In the genomic region with DNA sequence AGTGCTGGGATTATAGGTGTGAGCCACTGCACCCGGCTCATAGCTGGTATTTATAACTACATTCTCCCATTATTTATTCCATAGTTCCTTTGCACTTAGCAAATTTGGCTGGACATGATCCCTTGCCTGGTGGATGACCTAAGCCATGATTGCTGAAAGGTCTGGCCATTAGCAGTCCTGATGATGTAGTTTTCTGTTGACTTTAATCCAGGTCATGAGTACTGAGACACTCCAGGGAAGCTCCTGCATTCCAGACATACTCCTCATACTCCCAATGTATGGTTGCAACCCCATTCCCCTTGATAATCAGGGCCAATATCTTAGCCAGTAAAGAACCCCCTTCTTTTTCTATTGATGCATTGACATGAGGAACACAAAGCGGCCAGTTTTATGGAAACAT, we compare ENCODE assay signal across 21 cellular contexts. TPM values are rescaled to one million over a fixed set of nuclear protein-coding genes. Genes with fewer than 3 reads are reported as not detected.
A peak's percentile ranks its signal among the peaks of the same experiment; 100 is the strongest.
DNase-seq lines count a peak whose midpoint lies in the region; ATAC-seq and TF ChIP-seq lines count a peak whose summit lies in the region.
"Had no signal": no experiment of that assay in that cellular context is flagged by ENCODE, and none has a peak within 500 bp of the region (broad histone marks: within the 10 kb centered on the region; RNA-seq: fewer than 3 reads in every experiment).

No MANE protein-coding gene starts in this region.

- no peaks in the 10 kb centered on the region for H3K27me3 ChIP-seq in breast epithelium
- H3K27me3 ChIP-seq: adrenal gland had no signal

- H3K4me3 Mint-ChIP-seq in MCF 10A (ENCODE audit: unreplicated experiment) (no peak overlapping the region), immature natural killer cell (no peak overlapping the region)
- H3K4me3 Mint-ChIP-seq: neural crest cell had no signal

- no peaks in the 10 kb centered on the region for H3K4me1 ChIP-seq in breast epithelium
- H3K4me1 ChIP-seq: adrenal gland, prostate gland had no signal

- H3K9me3 ChIP-seq in breast epithelium, result peaks cover 0 to 24% of the 10 kb centered on the region in 2 donors
- H3K9me3 ChIP-seq: adrenal gland, prostate gland had no signal

- peak; percentile 86 for ATAC-seq in SK-N-SH treated with all-trans-retinoic acid at 6 μM for 48 hours
- ATAC-seq: left cardiac atrium had no signal

- H3K27ac ChIP-seq in breast epithelium, result no peak overlapping the region
- H3K27ac ChIP-seq: 22Rv1, adrenal gland, C4-2B, prostate gland had no signal

- CTCF ChIA-PET in MCF 10A (lab: Yijun Ruan, JAX), result interaction anchor here (0.7 to 6.0 kb wide), 6 partner anchors 10 to 694 kb away, joined by 3 to 32 read pairs (median 4); no protein-coding TSS in a partner anchor

- no peaks in the 10 kb centered on the region for H3K36me3 ChIP-seq in breast epithelium
- H3K36me3 ChIP-seq: adrenal gland, prostate gland had no signal

- H3K9me3 Mint-ChIP-seq in MCF 10A (ENCODE audit: unreplicated experiment) (peaks cover 7% of the 10 kb centered on the region), immature natural killer cell (peaks cover 7 to 29% (median 15%) of the 10 kb centered on the region in 6 donors)

- H3K27ac Mint-ChIP-seq in MCF 10A (ENCODE audit: low read depth, unreplicated experiment) (no peak overlapping the region), immature natural killer cell (no peak overlapping the region)
- H3K27ac Mint-ChIP-seq: activated T-helper 2 cell treated with anti-CD3 and anti-CD28 coated beads, Interferon-gamma antibody, Interleukin-2, Interleukin-4, amounts not matched to agents 10 μg/mL and 5 μg/mL and 100 μg/mL, durations not matched to agents 14 hours and 24 hours and 36 hours had no signal

- intact Hi-C loops in MCF 10A (cut with micrococcal nuclease), result loop anchor here (10.0 kb wide), 1 partner anchor 226 kb away; no protein-coding TSS in a partner anchor
- intact Hi-C loops in breast epithelium (cut with DNase I; ENCODE audit: low total_unique reads), result loop anchor here (5.0 to 10.0 kb wide), 2 partner anchors 554 to 739 kb away; no protein-coding TSS in a partner anchor

- no peak overlapping the region for H3K4me3 ChIP-seq in breast epithelium
- H3K4me3 ChIP-seq: adrenal gland, prostate gland had no signal

- H3K4me1 Mint-ChIP-seq in MCF 10A (ENCODE audit: insufficient read depth, unreplicated experiment) (peaks cover 30% of the 10 kb centered on the region), immature natural killer cell (no peaks in the 10 kb centered on the region)

- POLR2A ChIA-PET in MCF 10A (lab: Yijun Ruan, JAX), result interaction anchor here (0.8 kb wide), 1 partner anchor 10 kb away, joined by 3 read pairs; no protein-coding TSS in a partner anchor

- DNase-seq in MCF 10A (ENCODE audit: unreplicated experiment) (peak; percentile 20), breast epithelium (ENCODE audit: low spot score in 2 of 2) (no peak), glomerular visceral epithelial cell (ENCODE audit: extremely low spot score) (peak; percentile 60), DMS 273 treated with DMSO at 0.1 percent for 48 hours (lab: John Stamatoyannopoulos, UW) (no peak), T-helper 9 cell (no peak), immature natural killer cell (no peak), NCI-H524 treated with DMSO at 0.1 percent for 48 hours (lab: John Stamatoyannopoulos, UW) (no peak)
- DNase-seq: activated CD4-positive, alpha-beta T cell treated with anti-CD3 and anti-CD28 coated beads for 48 hours; adrenal gland; effector CD4-positive, alpha-beta T cell; hypothalamus; KBM-7; left cardiac atrium; NCI-H1105; NCI-H526 treated with DMSO at 0.1 percent for 48 hours had no signal

- BruUV-seq in MCF 10A (replicated peaks; lab: Mats Ljungman, UMichigan), result no TSS peak

- H3K27me3 Mint-ChIP-seq in MCF 10A (ENCODE audit: insufficient read depth, unreplicated experiment) (no peaks in the 10 kb centered on the region), immature natural killer cell (ENCODE audit: low read depth in 3 of 3) (peaks cover 2 to 10% (median 4%) of the 10 kb centered on the region in 3 donors)

- no peak for TF ChIP-seq CTCF in MCF 10A (IDR thresholded peaks at IDR 0.05; ENCODE audit: unreplicated experiment)
- no peak for TF ChIP-seq CTCF in breast epithelium (IDR thresholded peaks at IDR 0.05)

- no peaks in the 10 kb centered on the region for H3K36me3 Mint-ChIP-seq in MCF 10A (ENCODE audit: insufficient read depth, unreplicated experiment)
- H3K36me3 Mint-ChIP-seq in immature natural killer cell, result peaks cover 0 to 5% (median 0%) of the 10 kb centered on the region in 3 donors

- no peak for TF ChIP-seq POLR2A in breast epithelium (IDR thresholded peaks at IDR 0.05)

TF ChIP-seq in SK-N-SH treated with all-trans-retinoic acid at 6 μM for 48 hours, 23 proteins besides CTCF, POLR2A, EP300 and RAD21:
- TF ChIP-seq, protein P1, sequence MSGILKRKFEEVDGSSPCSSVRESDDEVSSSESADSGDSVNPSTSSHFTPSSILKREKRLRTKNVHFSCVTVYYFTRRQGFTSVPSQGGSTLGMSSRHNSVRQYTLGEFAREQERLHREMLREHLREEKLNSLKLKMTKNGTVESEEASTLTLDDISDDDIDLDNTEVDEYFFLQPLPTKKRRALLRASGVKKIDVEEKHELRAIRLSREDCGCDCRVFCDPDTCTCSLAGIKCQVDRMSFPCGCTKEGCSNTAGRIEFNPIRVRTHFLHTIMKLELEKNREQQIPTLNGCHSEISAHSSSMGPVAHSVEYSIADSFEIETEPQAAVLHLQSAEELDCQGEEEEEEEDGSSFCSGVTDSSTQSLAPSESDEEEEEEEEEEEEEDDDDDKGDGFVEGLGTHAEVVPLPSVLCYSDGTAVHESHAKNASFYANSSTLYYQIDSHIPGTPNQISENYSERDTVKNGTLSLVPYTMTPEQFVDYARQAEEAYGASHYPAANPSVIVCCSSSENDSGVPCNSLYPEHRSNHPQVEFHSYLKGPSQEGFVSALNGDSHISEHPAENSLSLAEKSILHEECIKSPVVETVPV (CRISPR knock-in tag; IDR thresholded peaks at IDR 0.05), result no peak
- peak; percentile 93 for TF ChIP-seq ISL1 (CRISPR knock-in tag; IDR thresholded peaks at IDR 0.05)
- TF ChIP-seq, protein P2, sequence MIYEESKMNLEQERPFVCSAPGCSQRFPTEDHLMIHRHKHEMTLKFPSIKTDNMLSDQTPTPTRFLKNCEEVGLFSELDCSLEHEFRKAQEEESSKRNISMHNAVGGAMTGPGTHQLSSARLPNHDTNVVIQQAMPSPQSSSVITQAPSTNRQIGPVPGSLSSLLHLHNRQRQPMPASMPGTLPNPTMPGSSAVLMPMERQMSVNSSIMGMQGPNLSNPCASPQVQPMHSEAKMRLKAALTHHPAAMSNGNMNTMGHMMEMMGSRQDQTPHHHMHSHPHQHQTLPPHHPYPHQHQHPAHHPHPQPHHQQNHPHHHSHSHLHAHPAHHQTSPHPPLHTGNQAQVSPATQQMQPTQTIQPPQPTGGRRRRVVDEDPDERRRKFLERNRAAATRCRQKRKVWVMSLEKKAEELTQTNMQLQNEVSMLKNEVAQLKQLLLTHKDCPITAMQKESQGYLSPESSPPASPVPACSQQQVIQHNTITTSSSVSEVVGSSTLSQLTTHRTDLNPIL (CRISPR knock-in tag; IDR thresholded peaks at IDR 0.05; ENCODE audit: low read depth), result peak; percentile 70; the same call in 1 of the 2 replicates

RNA-seq across cellular contexts. Expression of gene MGST2, which starts 24.4 kb away (rescaled TPM):
- total RNA-seq in MCF 10A (2022), result 27.5 and 41.5 TPM in 2 replicates
- 10 to 100 TPM; 29.1 to 58.7 (median 50.5) TPM for total RNA-seq in breast epithelium
- 10 to 100 TPM; 53.9 to 70.1 (median 56.7) TPM for polyA plus RNA-seq in immature natural killer cell

Comparison
In these comparisons a context has a peak if more than half of its experiments do, and no peak if none do; other contexts are left out.
1. DNase-seq: peak in MCF 10A (single experiment) and glomerular visceral epithelial cell (single experiment); none in breast epithelium (0 of 2), DMS 273 treated with DMSO at 0.1 percent for 48 hours (single experiment), T-helper 9 cell (single experiment), immature natural killer cell (0 of 3) and NCI-H524 treated with DMSO at 0.1 percent for 48 hours (single experiment).